In the genomic region with DNA sequence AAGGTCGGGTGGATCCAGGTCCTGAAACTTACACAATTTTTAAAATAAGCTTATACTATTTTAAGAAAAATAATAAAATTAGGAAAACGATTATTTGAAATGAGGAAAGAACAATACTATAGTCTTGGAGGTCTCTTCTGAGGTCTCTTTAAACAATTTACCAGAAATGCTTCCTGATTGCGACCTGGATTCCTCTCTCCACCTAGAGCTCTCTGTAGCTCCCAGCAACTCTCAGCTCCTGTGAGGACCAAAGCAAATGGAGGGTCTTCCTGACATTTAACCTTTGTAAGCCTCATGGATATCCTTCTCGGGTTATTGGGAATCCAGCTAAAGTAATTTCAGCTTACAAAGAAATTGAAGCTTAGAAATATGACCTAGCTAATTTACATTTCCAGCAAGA, we compare ENCODE assay signal across 8 cellular contexts. TPM values are rescaled to one million over a fixed set of nuclear protein-coding genes. Genes with fewer than 3 reads are reported as not detected.
A peak's percentile ranks its signal among the peaks of the same experiment; 100 is the strongest.
DNase-seq lines count a peak whose midpoint lies in the region; ATAC-seq, FAIRE-seq and TF ChIP-seq lines count a peak whose summit lies in the region.

No MANE protein-coding gene starts in this region.

- H3K36me3 Mint-ChIP-seq in activated naive CD8-positive, alpha-beta T cell treated with anti-CD3 and anti-CD28 coated beads, Interleukin-2, amount 50 U/mL, for 24 hours (ENCODE audit: low read depth): peaks cover 6% of the 10 kb centered on the region

- no peaks in the 10 kb centered on the region for H3F3A ChIP-seq in SK-N-SH (replicated peaks; ENCODE audit: insufficient read depth)

- no peaks in the 10 kb centered on the region for H3K79me2 ChIP-seq in SK-N-SH (ENCODE audit: insufficient read depth)

- TF ChIP-seq CTCF in SK-N-SH (IDR thresholded peaks at IDR 0.05) (no peak), kidney (IDR thresholded peaks at IDR 0.05; ENCODE audit: borderline replicate concordance, extremely low read depth, insufficient read depth) (no peak)

- peaks cover 11% of the 10 kb centered on the region for H3K9me3 Mint-ChIP-seq in activated naive CD8-positive, alpha-beta T cell treated with anti-CD3 and anti-CD28 coated beads, Interleukin-2, amount 50 U/mL, for 24 hours

- H4K20me1 ChIP-seq in SK-N-SH (ENCODE audit: insufficient read depth): no peaks in the 10 kb centered on the region

- no peak overlapping the region for H3K27ac Mint-ChIP-seq in activated naive CD8-positive, alpha-beta T cell treated with anti-CD3 and anti-CD28 coated beads, Interleukin-2, amount 50 U/mL, for 24 hours

- H3K9ac ChIP-seq in SK-N-SH (peak overlapping the region; percentile 67), kidney (ENCODE audit: low read length in 2 of 2) (peak overlapping the region in 1 of 2 donors; percentile 91)

- no peaks in the 10 kb centered on the region for H3K9me2 ChIP-seq in SK-N-SH

- no peak for TF ChIP-seq RAD21 in SK-N-SH (IDR thresholded peaks at IDR 0.05; ENCODE audit: low read length)

- 33% methylated on average over 4 of the region's 4 CpGs for WGBS in SK-N-SH (ENCODE audit: low lambda C conversion rate)

- peaks cover 6% of the 10 kb centered on the region for H3K4me1 Mint-ChIP-seq in activated naive CD8-positive, alpha-beta T cell treated with anti-CD3 and anti-CD28 coated beads, Interleukin-2, amount 50 U/mL, for 24 hours

- H3K4me3 ChIP-seq in SK-N-SH (ENCODE audit: low read depth in 2 of 2, low read length in 1 of 2) (peak overlapping the region; percentile 72 to 80), kidney (ENCODE audit: low read length in 2 of 2) (peak overlapping the region; percentile 72 to 97)

- DNase-seq in SK-N-SH (no peak), kidney (no peak), substantia nigra (lab: John Stamatoyannopoulos, UW) (no peak), SIG-M5 (lab: John Stamatoyannopoulos, UW) (no peak)
- DNase-seq in activated naive CD8-positive, alpha-beta T cell treated with anti-CD3 and anti-CD28 coated beads, Interleukin-2, amount 50 U/mL, for 24 hours: no peak
- DNase-seq in stimulated activated naive CD4-positive, alpha-beta T cell (lab: John Stamatoyannopoulos, UW): no peak

- POLR2A ChIA-PET in SK-N-SH (lab: Yijun Ruan, JAX): interaction anchor here (0.9 kb wide), 1 partner anchor 14 kb away, joined by 8 read pairs; no protein-coding TSS in a partner anchor

- H3K27ac ChIP-seq in SK-N-SH (ENCODE audit: low read depth in 2 of 2, low read length in 1 of 2) (no peak overlapping the region; a peak in 1 of 4 replicates), kidney (ENCODE audit: low read depth in 2 of 2, low read length in 2 of 2) (no peak overlapping the region), substantia nigra (ENCODE audit: low read depth, low read length, poor library complexity, severe bottlenecking) (peak overlapping the region; percentile 90)

- H3K27me3 Mint-ChIP-seq in activated naive CD8-positive, alpha-beta T cell treated with anti-CD3 and anti-CD28 coated beads, Interleukin-2, amount 50 U/mL, for 24 hours: no peaks in the 10 kb centered on the region

- H3K4me2 ChIP-seq in SK-N-SH: peak overlapping the region; percentile 73

- intact Hi-C loops in kidney (cut with DNase I): no loop called here

- H3K27me3 ChIP-seq in SK-N-SH (ENCODE audit: insufficient read depth): no peaks in the 10 kb centered on the region

- TF ChIP-seq EP300 in SK-N-SH (IDR thresholded peaks at IDR 0.05; ENCODE audit: borderline replicate concordance in 1 of 2, low read depth in 1 of 2, low read length in 1 of 2): no peak

- no peak for ATAC-seq in SK-N-SH treated with all-trans-retinoic acid at 6 μM for 48 hours
- no peak for ATAC-seq in activated naive CD8-positive, alpha-beta T cell treated with anti-CD3 and anti-CD28 coated beads, Interleukin-2, amount 50 U/mL, for 24 hours
- no peak for ATAC-seq in GM21825 (IDR thresholded peaks at IDR 0.05; ENCODE audit: unreplicated experiment)

- H3K4me1 ChIP-seq in SK-N-SH (ENCODE audit: control insufficient read depth in 1 of 2, insufficient read depth in 2 of 2, low read depth in 1 of 2, low read length in 1 of 2) (no peaks in the 10 kb centered on the region; a peak in 1 of 4 replicates), kidney (ENCODE audit: control insufficient read depth in 1 of 2, insufficient read depth in 1 of 2, low read depth in 1 of 2, low read length in 2 of 2) (no peaks in the 10 kb centered on the region)

- no peak for FAIRE-seq in kidney (lab: Jason Lieb, UNC)

- H3K36me3 ChIP-seq in SK-N-SH (replicated peaks in 1 of 2; ENCODE audit: control insufficient read depth in 1 of 2, insufficient read depth in 2 of 2, low read length in 1 of 2): no peaks in the 10 kb centered on the region
- H3K36me3 ChIP-seq in kidney (ENCODE audit: control insufficient read depth in 1 of 2, insufficient read depth in 2 of 2, low read length in 2 of 2): no peaks in the 10 kb centered on the region

- CTCF ChIA-PET in SK-N-SH (lab: Yijun Ruan, JAX): interaction anchor here (0.7 to 0.9 kb wide), 2 partner anchors 32 to 210 kb away, joined by 3 read pairs; no protein-coding TSS in a partner anchor

- peak overlapping the region; percentile 100 for H2AFZ ChIP-seq in SK-N-SH (ENCODE audit: low read depth)

- H3K9me3 ChIP-seq in SK-N-SH (no peaks in the 10 kb centered on the region), kidney (ENCODE audit: control insufficient read depth in 1 of 2, low read length in 2 of 2) (peaks cover 0 to 11% of the 10 kb centered on the region in 2 donors)

- H3K4me3 Mint-ChIP-seq in activated naive CD8-positive, alpha-beta T cell treated with anti-CD3 and anti-CD28 coated beads, Interleukin-2, amount 50 U/mL, for 24 hours: peak overlapping the region; percentile 86

TF ChIP-seq in SK-N-SH, 30 proteins besides CTCF, POLR2A, EP300 and RAD21:
- TF ChIP-seq TAF1 (IDR thresholded peaks at IDR 0.05; ENCODE audit: borderline replicate concordance, low read depth, low read length) (no peak), GATA2 (CRISPR knock-in tag; IDR thresholded peaks at IDR 0.05) (no peak), SIN3A (IDR thresholded peaks at IDR 0.05; ENCODE audit: borderline replicate concordance, low read depth, low read length) (no peak), FOSL2 (IDR thresholded peaks at IDR 0.05; ENCODE audit: borderline replicate concordance, low read depth) (no peak)

TF ChIP-seq in SK-N-SH treated with all-trans-retinoic acid at 6 μM for 48 hours, 23 proteins besides CTCF, POLR2A, EP300 and RAD21:
- TF ChIP-seq ZFP30 (CRISPR knock-in tag; IDR thresholded peaks at IDR 0.05) (no peak), ZNF70 (CRISPR knock-in tag; IDR thresholded peaks at IDR 0.05) (no peak), ESRRG (CRISPR knock-in tag; IDR thresholded peaks at IDR 0.05) (no peak), ZFP3 (CRISPR knock-in tag; IDR thresholded peaks at IDR 0.05) (no peak), ZNF565 (CRISPR knock-in tag; conservative IDR thresholded peaks at IDR 0.05; ENCODE audit: low read depth) (no peak), TCF4 (CRISPR knock-in tag; IDR thresholded peaks at IDR 0.05; ENCODE audit: borderline replicate concordance) (no peak), BACH2 (CRISPR knock-in tag; IDR thresholded peaks at IDR 0.05; ENCODE audit: borderline replicate concordance) (no peak), OSR1 (CRISPR knock-in tag; IDR thresholded peaks at IDR 0.05) (no peak)
- TF ChIP-seq, protein P1, sequence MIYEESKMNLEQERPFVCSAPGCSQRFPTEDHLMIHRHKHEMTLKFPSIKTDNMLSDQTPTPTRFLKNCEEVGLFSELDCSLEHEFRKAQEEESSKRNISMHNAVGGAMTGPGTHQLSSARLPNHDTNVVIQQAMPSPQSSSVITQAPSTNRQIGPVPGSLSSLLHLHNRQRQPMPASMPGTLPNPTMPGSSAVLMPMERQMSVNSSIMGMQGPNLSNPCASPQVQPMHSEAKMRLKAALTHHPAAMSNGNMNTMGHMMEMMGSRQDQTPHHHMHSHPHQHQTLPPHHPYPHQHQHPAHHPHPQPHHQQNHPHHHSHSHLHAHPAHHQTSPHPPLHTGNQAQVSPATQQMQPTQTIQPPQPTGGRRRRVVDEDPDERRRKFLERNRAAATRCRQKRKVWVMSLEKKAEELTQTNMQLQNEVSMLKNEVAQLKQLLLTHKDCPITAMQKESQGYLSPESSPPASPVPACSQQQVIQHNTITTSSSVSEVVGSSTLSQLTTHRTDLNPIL (CRISPR knock-in tag; IDR thresholded peaks at IDR 0.05; ENCODE audit: low read depth): no peak
TF ChIP-seq in SK-N-SH treated with all-trans-retinoic acid at 6 μM for 48 hours: peak in this region for 0.

RNA-seq across cellular contexts. Expression of a gene that starts 0.9 kb away (rescaled TPM):
- polyA plus RNA-seq in SK-N-SH (2012; rRNA removed) (0.49 and 0.62 TPM in 2 replicates), kidney (ENCODE audit: insufficient read depth, low read depth, low replicate concordance) (0.99 TPM)
- 0.62 and 0.68 TPM in 2 replicates for polyA plus RNA-seq in SK-N-SH (2012; cell fraction: cytosol; rRNA removed)
- 1.1 and 1.7 TPM in 2 replicates for polyA plus RNA-seq in SK-N-SH (2012; cell fraction: nucleus; rRNA removed)
- 5.8 TPM for total RNA-seq in kidney

RNA-seq across cellular contexts. Expression of a gene that starts 5.8 kb away (rescaled TPM):
- not detected in 2 replicates for polyA plus RNA-seq in SK-N-SH (2012; rRNA removed)
- polyA plus RNA-seq in SK-N-SH (2012; cell fraction: cytosol; rRNA removed): not detected in 2 replicates
- polyA plus RNA-seq in SK-N-SH (2012; cell fraction: nucleus; rRNA removed): not detected in 2 replicates
- total RNA-seq in kidney: not detected
- not detected for polyA plus RNA-seq in kidney (ENCODE audit: insufficient read depth, low read depth, low replicate concordance)

RNA-seq across cellular contexts. Expression of a gene that starts 51.2 kb away (rescaled TPM):
- 0.30 and 0.31 TPM in 2 replicates for polyA plus RNA-seq in SK-N-SH (2012; rRNA removed)
- 0.20 and 0.36 TPM in 2 replicates for polyA plus RNA-seq in SK-N-SH (2012; cell fraction: cytosol; rRNA removed)
- 0.08 and 0.12 TPM in 2 replicates for polyA plus RNA-seq in SK-N-SH (2012; cell fraction: nucleus; rRNA removed)
- total RNA-seq in kidney: 1.2 TPM
- polyA plus RNA-seq in kidney (ENCODE audit: insufficient read depth, low read depth, low replicate concordance): 1.4 TPM
